Comparison of ENCODE assay signal across 37 cellular contexts in the genomic region with DNA sequence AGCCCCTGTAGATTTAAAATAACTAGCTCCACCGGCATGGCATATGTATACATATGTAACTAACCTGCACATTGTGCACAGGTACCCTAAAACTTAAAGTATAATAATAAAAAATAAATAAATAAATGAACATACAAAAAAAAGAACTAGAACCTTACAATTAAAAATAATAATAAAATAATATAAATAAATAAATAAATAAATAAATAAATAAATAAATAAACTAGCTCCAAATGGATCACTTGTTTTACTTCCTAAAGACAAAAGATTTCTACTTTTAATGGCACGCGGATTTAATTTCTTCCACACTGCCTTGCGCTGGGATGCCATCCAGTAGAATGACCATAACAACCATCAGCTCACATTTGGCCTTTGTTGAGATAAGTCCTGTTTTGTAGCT.
"Had no signal": no experiment of that assay in that cellular context is flagged by ENCODE, and none has a peak within 500 bp of the region (broad histone marks: within the 10 kb centered on the region; RNA-seq: fewer than 3 reads in every experiment).

No MANE protein-coding gene starts in this region.

- H3K4me1 ChIP-seq: ascending aorta, body of pancreas, breast epithelium had no signal

- DNase-seq: activated effector memory CD4-positive, alpha-beta T cell treated with anti-CD3 and anti-CD28 coated beads, Interleukin-2, amount 50 U/mL, for 16 hours; activated effector memory CD4-positive, alpha-beta T cell treated with Interleukin-2 at 50 U/mL for 16 hours; activated gamma-delta T cell; activated gamma-delta T cell treated with Interleukin-2 at 50 U/mL for 16 hours; activated naive CD4-positive, alpha-beta T cell; activated naive CD4-positive, alpha-beta T cell treated with anti-CD3 and anti-CD28 coated beads for 36 hours; activated naive CD4-positive, alpha-beta T cell treated with anti-CD3 and anti-CD28 coated beads, Interleukin-2, amount 10 ng/mL, durations not matched to agents 7 days and 5 days; activated naive CD4-positive, alpha-beta T cell treated with anti-CD3 and anti-CD28 coated beads, Interleukin-2, amount 50 U/mL, for 16 hours; activated naive CD4-positive, alpha-beta T cell treated with Interleukin-2 at 50 U/mL for 16 hours; activated naive CD8-positive, alpha-beta T cell treated with anti-CD3 and anti-CD28 coated beads for 36 hours; activated naive CD8-positive, alpha-beta T cell treated with anti-CD3 and anti-CD28 coated beads, Interleukin-2, amount 10 ng/mL, durations not matched to agents 7 days and 5 days; activated naive CD8-positive, alpha-beta T cell treated with anti-CD3 and anti-CD28 coated beads, Interleukin-2, amount 50 U/mL, for 24 hours; activated T-cell treated with anti-CD3 and anti-CD28 coated beads, Interleukin-2, amount 50 U/mL, for 1 hour; activated T-cell treated with anti-CD3 and anti-CD28 coated beads, Interleukin-2, amount 50 U/mL, for 24 hours; activated T-cell treated with anti-CD3 and anti-CD28 coated beads, Interleukin-2, amount 50 U/mL, for 4 hours; activated T-cell treated with anti-CD3 and anti-CD28 coated beads, Interleukin-2, amount 50 U/mL, for 48 hours; activated T-cell treated with anti-CD3 and anti-CD28 coated beads, Interleukin-2, amount 50 U/mL, for 72 hours; amniotic stem cell; amygdala; anterior cingulate cortex; aorta; body of pancreas; brain microvascular endothelial cell; caudate nucleus; central memory CD4-positive, alpha-beta T cell; cerebellar nuclear complex had no signal

- H3K27me3 ChIP-seq: ascending aorta, body of pancreas, brain microvascular endothelial cell, breast epithelium, cardiac muscle cell had no signal

- H3K4me3 Mint-ChIP-seq: activated naive CD4-positive, alpha-beta T cell treated with anti-CD3 and anti-CD28 coated beads for 36 hours; activated naive CD4-positive, alpha-beta T cell treated with anti-CD3 and anti-CD28 coated beads, Interleukin-2, amount 10 ng/mL, durations not matched to agents 7 days and 5 days; activated naive CD4-positive, alpha-beta T cell treated with anti-CD3 and anti-CD28 coated beads, Interleukin-2, amount 50 U/mL, for 24 hours; activated naive CD8-positive, alpha-beta T cell; activated naive CD8-positive, alpha-beta T cell treated with anti-CD3 and anti-CD28 coated beads for 36 hours; activated naive CD8-positive, alpha-beta T cell treated with anti-CD3 and anti-CD28 coated beads, Interleukin-2, amount 10 ng/mL, durations not matched to agents 7 days and 5 days; activated naive CD8-positive, alpha-beta T cell treated with anti-CD3 and anti-CD28 coated beads, Interleukin-2, amount 50 U/mL, for 24 hours; activated T-cell treated with anti-CD3 and anti-CD28 coated beads, Interleukin-2, amount 50 U/mL, for 24 hours; activated T-cell treated with anti-CD3 and anti-CD28 coated beads, Interleukin-2, amount 50 U/mL, for 4 hours; activated T-cell treated with anti-CD3 and anti-CD28 coated beads, Interleukin-2, amount 50 U/mL, for 72 hours; activated T-helper 1 cell treated with anti-CD3 and anti-CD28 coated beads, Interleukin-12 subunit alpha, Interleukin-12 subunit beta, Interleukin-2, Interleukin-4 antibody, amounts not matched to agents 30 ng/mL and 10 ng/mL and 1 ng/mL, durations not matched to agents 14 hours and 24 hours and 36 hours; activated T-helper 17 cell treated with anti-CD3 and anti-CD28 coated beads, Interleukin-2, amount 50 U/mL, for 72 hours; brain; central memory CD8-positive, alpha-beta T cell had no signal

- H3K9me3 Mint-ChIP-seq: activated naive CD4-positive, alpha-beta T cell treated with anti-CD3 and anti-CD28 coated beads for 36 hours; activated naive CD4-positive, alpha-beta T cell treated with anti-CD3 and anti-CD28 coated beads, Interleukin-2, amount 10 ng/mL, durations not matched to agents 7 days and 5 days; activated naive CD4-positive, alpha-beta T cell treated with anti-CD3 and anti-CD28 coated beads, Interleukin-2, amount 50 U/mL, for 24 hours; activated naive CD8-positive, alpha-beta T cell treated with anti-CD3 and anti-CD28 coated beads for 36 hours; activated naive CD8-positive, alpha-beta T cell treated with anti-CD3 and anti-CD28 coated beads, Interleukin-2, amount 10 ng/mL, durations not matched to agents 7 days and 5 days; activated naive CD8-positive, alpha-beta T cell treated with anti-CD3 and anti-CD28 coated beads, Interleukin-2, amount 50 U/mL, for 24 hours; activated T-cell treated with anti-CD3 and anti-CD28 coated beads, Interleukin-2, amount 50 U/mL, for 24 hours; activated T-cell treated with anti-CD3 and anti-CD28 coated beads, Interleukin-2, amount 50 U/mL, for 4 hours; activated T-cell treated with anti-CD3 and anti-CD28 coated beads, Interleukin-2, amount 50 U/mL, for 72 hours; activated T-helper 1 cell treated with anti-CD3 and anti-CD28 coated beads, Interleukin-12 subunit alpha, Interleukin-12 subunit beta, Interleukin-2, Interleukin-4 antibody, amounts not matched to agents 30 ng/mL and 10 ng/mL and 1 ng/mL, durations not matched to agents 14 hours and 24 hours and 36 hours; activated T-helper 17 cell treated with anti-CD3 and anti-CD28 coated beads, Interleukin-2, amount 50 U/mL, for 72 hours; activated T-helper 2 cell treated with anti-CD3 and anti-CD28 coated beads, Interferon-gamma antibody, Interleukin-2, Interleukin-4, amounts not matched to agents 10 μg/mL and 5 μg/mL and 100 μg/mL, durations not matched to agents 14 hours and 24 hours and 36 hours had no signal

- H3K4me1 Mint-ChIP-seq: activated naive CD4-positive, alpha-beta T cell treated with anti-CD3 and anti-CD28 coated beads, Interleukin-2, amount 10 ng/mL, durations not matched to agents 7 days and 5 days; activated naive CD4-positive, alpha-beta T cell treated with anti-CD3 and anti-CD28 coated beads, Interleukin-2, amount 50 U/mL, for 24 hours; activated naive CD8-positive, alpha-beta T cell treated with anti-CD3 and anti-CD28 coated beads for 36 hours; activated naive CD8-positive, alpha-beta T cell treated with anti-CD3 and anti-CD28 coated beads, Interleukin-2, amount 10 ng/mL, durations not matched to agents 7 days and 5 days; activated naive CD8-positive, alpha-beta T cell treated with anti-CD3 and anti-CD28 coated beads, Interleukin-2, amount 50 U/mL, for 24 hours; activated T-helper 17 cell treated with anti-CD3 and anti-CD28 coated beads, Interleukin-2, amount 50 U/mL, for 72 hours; brain; central memory CD8-positive, alpha-beta T cell had no signal

- H3K4me3 ChIP-seq: ascending aorta, body of pancreas, breast epithelium, cardiac muscle cell had no signal

- H3K27ac Mint-ChIP-seq: activated naive CD4-positive, alpha-beta T cell treated with anti-CD3 and anti-CD28 coated beads for 36 hours; activated naive CD4-positive, alpha-beta T cell treated with anti-CD3 and anti-CD28 coated beads, Interleukin-2, amount 10 ng/mL, durations not matched to agents 7 days and 5 days; activated naive CD4-positive, alpha-beta T cell treated with anti-CD3 and anti-CD28 coated beads, Interleukin-2, amount 50 U/mL, for 24 hours; activated naive CD4-positive, alpha-beta T cell treated with anti-CD3 and anti-CD28 coated beads, Interleukin-2, amount 50 U/mL, for 72 hours; activated naive CD8-positive, alpha-beta T cell; activated naive CD8-positive, alpha-beta T cell treated with anti-CD3 and anti-CD28 coated beads for 36 hours; activated naive CD8-positive, alpha-beta T cell treated with anti-CD3 and anti-CD28 coated beads, Interleukin-2, amount 10 ng/mL, durations not matched to agents 7 days and 5 days; activated naive CD8-positive, alpha-beta T cell treated with anti-CD3 and anti-CD28 coated beads, Interleukin-2, amount 50 U/mL, for 24 hours; activated T-cell treated with anti-CD3 and anti-CD28 coated beads, Interleukin-2, amount 50 U/mL, for 24 hours; activated T-cell treated with anti-CD3 and anti-CD28 coated beads, Interleukin-2, amount 50 U/mL, for 72 hours; activated T-helper 1 cell treated with anti-CD3 and anti-CD28 coated beads, Interleukin-12 subunit alpha, Interleukin-12 subunit beta, Interleukin-2, Interleukin-4 antibody, amounts not matched to agents 30 ng/mL and 10 ng/mL and 1 ng/mL, durations not matched to agents 14 hours and 24 hours and 36 hours; activated T-helper 17 cell treated with anti-CD3 and anti-CD28 coated beads, Interleukin-2, amount 50 U/mL, for 72 hours; activated T-helper 2 cell treated with anti-CD3 and anti-CD28 coated beads, Interferon-gamma antibody, Interleukin-2, Interleukin-4, amounts not matched to agents 10 μg/mL and 5 μg/mL and 100 μg/mL, durations not matched to agents 14 hours and 24 hours and 36 hours; brain had no signal

- H3K27ac ChIP-seq: ascending aorta, body of pancreas, brain microvascular endothelial cell, breast epithelium, cardiac muscle cell had no signal

- H3K36me3 Mint-ChIP-seq: activated naive CD4-positive, alpha-beta T cell treated with anti-CD3 and anti-CD28 coated beads, Interleukin-2, amount 10 ng/mL, durations not matched to agents 7 days and 5 days; activated naive CD4-positive, alpha-beta T cell treated with anti-CD3 and anti-CD28 coated beads, Interleukin-2, amount 50 U/mL, for 24 hours; activated naive CD4-positive, alpha-beta T cell treated with anti-CD3 and anti-CD28 coated beads, Interleukin-2, amount 50 U/mL, for 72 hours; activated naive CD8-positive, alpha-beta T cell; activated naive CD8-positive, alpha-beta T cell treated with anti-CD3 and anti-CD28 coated beads for 36 hours; activated naive CD8-positive, alpha-beta T cell treated with anti-CD3 and anti-CD28 coated beads, Interleukin-2, amount 10 ng/mL, durations not matched to agents 7 days and 5 days; brain had no signal

- H3K36me3 ChIP-seq: ascending aorta, brain microvascular endothelial cell, breast epithelium, cardiac muscle cell had no signal

- ATAC-seq: activated naive CD4-positive, alpha-beta T cell treated with anti-CD3 and anti-CD28 coated beads, Interleukin-2, amount 50 U/mL, for 72 hours; activated naive CD8-positive, alpha-beta T cell treated with anti-CD3 and anti-CD28 coated beads, Interleukin-2, amount 50 U/mL, for 24 hours; activated T-cell treated with anti-CD3 and anti-CD28 coated beads, Interleukin-2, amount 50 U/mL, for 4 hours; activated T-cell treated with anti-CD3 and anti-CD28 coated beads, Interleukin-2, amount 50 U/mL, for 72 hours; activated T-helper 17 cell treated with anti-CD3 and anti-CD28 coated beads, Interleukin-2, amount 50 U/mL, for 72 hours; body of pancreas had no signal

- H3K9me3 ChIP-seq: ascending aorta, body of pancreas, breast epithelium had no signal

- H3K27me3 Mint-ChIP-seq: activated naive CD4-positive, alpha-beta T cell treated with anti-CD3 and anti-CD28 coated beads, Interleukin-2, amount 10 ng/mL, durations not matched to agents 7 days and 5 days; activated naive CD4-positive, alpha-beta T cell treated with anti-CD3 and anti-CD28 coated beads, Interleukin-2, amount 50 U/mL, for 24 hours; activated naive CD8-positive, alpha-beta T cell; activated naive CD8-positive, alpha-beta T cell treated with anti-CD3 and anti-CD28 coated beads for 36 hours; activated naive CD8-positive, alpha-beta T cell treated with anti-CD3 and anti-CD28 coated beads, Interleukin-2, amount 10 ng/mL, durations not matched to agents 7 days and 5 days; activated T-helper 17 cell treated with anti-CD3 and anti-CD28 coated beads, Interleukin-2, amount 50 U/mL, for 72 hours; brain; central memory CD8-positive, alpha-beta T cell had no signal
